Comparison of ENCODE assay signal across 1 cellular context in the genomic region with DNA sequence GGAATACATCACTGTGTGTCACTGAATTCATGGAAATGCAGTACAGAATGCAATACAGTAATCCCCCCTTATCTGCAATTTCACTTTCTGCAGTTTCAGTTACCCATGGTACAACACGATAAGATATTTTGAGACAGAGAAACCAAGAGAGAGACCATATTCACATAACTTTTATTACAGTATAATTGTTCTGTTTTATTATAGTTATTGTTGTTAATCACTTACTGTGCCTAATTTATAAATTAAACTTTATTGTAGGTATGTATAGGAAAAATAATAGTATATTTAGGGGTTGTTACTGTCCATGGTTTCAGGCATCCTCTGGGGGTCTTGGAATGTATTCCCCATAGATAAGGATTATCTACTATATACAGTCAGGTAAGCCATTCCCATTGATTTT.
TF ChIP-seq lines count a peak whose summit lies in the region.

No MANE protein-coding gene starts in this region.

TF ChIP-seq in HepG2, 621 proteins besides CTCF, POLR2A, EP300 and RAD21 (continued from another document):
- TF ChIP-seq, protein P1, sequence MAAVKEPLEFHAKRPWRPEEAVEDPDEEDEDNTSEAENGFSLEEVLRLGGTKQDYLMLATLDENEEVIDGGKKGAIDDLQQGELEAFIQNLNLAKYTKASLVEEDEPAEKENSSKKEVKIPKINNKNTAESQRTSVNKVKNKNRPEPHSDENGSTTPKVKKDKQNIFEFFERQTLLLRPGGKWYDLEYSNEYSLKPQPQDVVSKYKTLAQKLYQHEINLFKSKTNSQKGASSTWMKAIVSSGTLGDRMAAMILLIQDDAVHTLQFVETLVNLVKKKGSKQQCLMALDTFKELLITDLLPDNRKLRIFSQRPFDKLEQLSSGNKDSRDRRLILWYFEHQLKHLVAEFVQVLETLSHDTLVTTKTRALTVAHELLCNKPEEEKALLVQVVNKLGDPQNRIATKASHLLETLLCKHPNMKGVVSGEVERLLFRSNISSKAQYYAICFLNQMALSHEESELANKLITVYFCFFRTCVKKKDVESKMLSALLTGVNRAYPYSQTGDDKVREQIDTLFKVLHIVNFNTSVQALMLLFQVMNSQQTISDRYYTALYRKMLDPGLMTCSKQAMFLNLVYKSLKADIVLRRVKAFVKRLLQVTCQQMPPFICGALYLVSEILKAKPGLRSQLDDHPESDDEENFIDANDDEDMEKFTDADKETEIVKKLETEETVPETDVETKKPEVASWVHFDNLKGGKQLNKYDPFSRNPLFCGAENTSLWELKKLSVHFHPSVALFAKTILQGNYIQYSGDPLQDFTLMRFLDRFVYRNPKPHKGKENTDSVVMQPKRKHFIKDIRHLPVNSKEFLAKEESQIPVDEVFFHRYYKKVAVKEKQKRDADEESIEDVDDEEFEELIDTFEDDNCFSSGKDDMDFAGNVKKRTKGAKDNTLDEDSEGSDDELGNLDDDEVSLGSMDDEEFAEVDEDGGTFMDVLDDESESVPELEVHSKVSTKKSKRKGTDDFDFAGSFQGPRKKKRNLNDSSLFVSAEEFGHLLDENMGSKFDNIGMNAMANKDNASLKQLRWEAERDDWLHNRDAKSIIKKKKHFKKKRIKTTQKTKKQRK (IDR thresholded peaks at IDR 0.05; ENCODE audit: low read length): no peak
- no peak for TF ChIP-seq ZBTB7B (CRISPR knock-in tag; IDR thresholded peaks at IDR 0.05)
- no peak for TF ChIP-seq ZKSCAN5 (CRISPR knock-in tag; IDR thresholded peaks at IDR 0.05)
- TF ChIP-seq, protein P2, sequence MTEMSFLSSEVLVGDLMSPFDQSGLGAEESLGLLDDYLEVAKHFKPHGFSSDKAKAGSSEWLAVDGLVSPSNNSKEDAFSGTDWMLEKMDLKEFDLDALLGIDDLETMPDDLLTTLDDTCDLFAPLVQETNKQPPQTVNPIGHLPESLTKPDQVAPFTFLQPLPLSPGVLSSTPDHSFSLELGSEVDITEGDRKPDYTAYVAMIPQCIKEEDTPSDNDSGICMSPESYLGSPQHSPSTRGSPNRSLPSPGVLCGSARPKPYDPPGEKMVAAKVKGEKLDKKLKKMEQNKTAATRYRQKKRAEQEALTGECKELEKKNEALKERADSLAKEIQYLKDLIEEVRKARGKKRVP (CRISPR knock-in tag; IDR thresholded peaks at IDR 0.05): no peak
- no peak for TF ChIP-seq ZNF253 (CRISPR knock-in tag; IDR thresholded peaks at IDR 0.05; ENCODE audit: borderline replicate concordance)
- TF ChIP-seq, protein P3, sequence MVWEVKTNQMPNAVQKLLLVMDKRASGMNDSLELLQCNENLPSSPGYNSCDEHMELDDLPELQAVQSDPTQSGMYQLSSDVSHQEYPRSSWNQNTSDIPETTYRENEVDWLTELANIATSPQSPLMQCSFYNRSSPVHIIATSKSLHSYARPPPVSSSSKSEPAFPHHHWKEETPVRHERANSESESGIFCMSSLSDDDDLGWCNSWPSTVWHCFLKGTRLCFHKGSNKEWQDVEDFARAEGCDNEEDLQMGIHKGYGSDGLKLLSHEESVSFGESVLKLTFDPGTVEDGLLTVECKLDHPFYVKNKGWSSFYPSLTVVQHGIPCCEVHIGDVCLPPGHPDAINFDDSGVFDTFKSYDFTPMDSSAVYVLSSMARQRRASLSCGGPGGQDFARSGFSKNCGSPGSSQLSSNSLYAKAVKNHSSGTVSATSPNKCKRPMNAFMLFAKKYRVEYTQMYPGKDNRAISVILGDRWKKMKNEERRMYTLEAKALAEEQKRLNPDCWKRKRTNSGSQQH (CRISPR knock-in tag; IDR thresholded peaks at IDR 0.05; ENCODE audit: low read depth): no peak
- no peak for TF ChIP-seq CHD4 (IDR thresholded peaks at IDR 0.05; ENCODE audit: borderline replicate concordance, low read length)
- TF ChIP-seq ZNF782 (CRISPR knock-in tag; IDR thresholded peaks at IDR 0.05; ENCODE audit: borderline replicate concordance): no peak
- no peak for TF ChIP-seq SETDB1 (CRISPR knock-in tag; IDR thresholded peaks at IDR 0.05; ENCODE audit: borderline replicate concordance)
- TF ChIP-seq HNF4G (IDR thresholded peaks at IDR 0.05; ENCODE audit: borderline replicate concordance, low read depth, low read length): no peak
- TF ChIP-seq HNF4G (CRISPR knock-in tag; IDR thresholded peaks at IDR 0.05; ENCODE audit: borderline replicate concordance, low read depth): no peak
- TF ChIP-seq, protein P4, sequence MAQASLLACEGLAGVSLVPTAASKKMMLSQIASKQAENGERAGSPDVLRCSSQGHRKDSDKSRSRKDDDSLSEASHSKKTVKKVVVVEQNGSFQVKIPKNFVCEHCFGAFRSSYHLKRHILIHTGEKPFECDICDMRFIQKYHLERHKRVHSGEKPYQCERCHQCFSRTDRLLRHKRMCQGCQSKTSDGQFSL (CRISPR knock-in tag; IDR thresholded peaks at IDR 0.05): no peak
- TF ChIP-seq ZEB1 (IDR thresholded peaks at IDR 0.05; ENCODE audit: insufficient replicate concordance, low read depth): no peak
- no peak for TF ChIP-seq MTF1 (CRISPR knock-in tag; IDR thresholded peaks at IDR 0.05)
- TF ChIP-seq HNF4A (CRISPR knock-in tag; IDR thresholded peaks at IDR 0.05): no peak
- TF ChIP-seq, protein P5, sequence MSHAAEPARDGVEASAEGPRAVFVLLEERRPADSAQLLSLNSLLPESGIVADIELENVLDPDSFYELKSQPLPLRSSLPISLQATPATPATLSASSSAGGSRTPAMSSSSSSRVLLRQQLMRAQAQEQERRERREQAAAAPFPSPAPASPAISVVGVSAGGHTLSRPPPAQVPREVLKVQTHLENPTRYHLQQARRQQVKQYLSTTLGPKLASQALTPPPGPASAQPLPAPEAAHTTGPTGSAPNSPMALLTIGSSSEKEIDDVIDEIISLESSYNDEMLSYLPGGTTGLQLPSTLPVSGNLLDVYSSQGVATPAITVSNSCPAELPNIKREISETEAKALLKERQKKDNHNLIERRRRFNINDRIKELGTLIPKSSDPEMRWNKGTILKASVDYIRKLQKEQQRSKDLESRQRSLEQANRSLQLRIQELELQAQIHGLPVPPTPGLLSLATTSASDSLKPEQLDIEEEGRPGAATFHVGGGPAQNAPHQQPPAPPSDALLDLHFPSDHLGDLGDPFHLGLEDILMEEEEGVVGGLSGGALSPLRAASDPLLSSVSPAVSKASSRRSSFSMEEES (CRISPR knock-in tag; IDR thresholded peaks at IDR 0.05): no peak
